In the genomic region with DNA sequence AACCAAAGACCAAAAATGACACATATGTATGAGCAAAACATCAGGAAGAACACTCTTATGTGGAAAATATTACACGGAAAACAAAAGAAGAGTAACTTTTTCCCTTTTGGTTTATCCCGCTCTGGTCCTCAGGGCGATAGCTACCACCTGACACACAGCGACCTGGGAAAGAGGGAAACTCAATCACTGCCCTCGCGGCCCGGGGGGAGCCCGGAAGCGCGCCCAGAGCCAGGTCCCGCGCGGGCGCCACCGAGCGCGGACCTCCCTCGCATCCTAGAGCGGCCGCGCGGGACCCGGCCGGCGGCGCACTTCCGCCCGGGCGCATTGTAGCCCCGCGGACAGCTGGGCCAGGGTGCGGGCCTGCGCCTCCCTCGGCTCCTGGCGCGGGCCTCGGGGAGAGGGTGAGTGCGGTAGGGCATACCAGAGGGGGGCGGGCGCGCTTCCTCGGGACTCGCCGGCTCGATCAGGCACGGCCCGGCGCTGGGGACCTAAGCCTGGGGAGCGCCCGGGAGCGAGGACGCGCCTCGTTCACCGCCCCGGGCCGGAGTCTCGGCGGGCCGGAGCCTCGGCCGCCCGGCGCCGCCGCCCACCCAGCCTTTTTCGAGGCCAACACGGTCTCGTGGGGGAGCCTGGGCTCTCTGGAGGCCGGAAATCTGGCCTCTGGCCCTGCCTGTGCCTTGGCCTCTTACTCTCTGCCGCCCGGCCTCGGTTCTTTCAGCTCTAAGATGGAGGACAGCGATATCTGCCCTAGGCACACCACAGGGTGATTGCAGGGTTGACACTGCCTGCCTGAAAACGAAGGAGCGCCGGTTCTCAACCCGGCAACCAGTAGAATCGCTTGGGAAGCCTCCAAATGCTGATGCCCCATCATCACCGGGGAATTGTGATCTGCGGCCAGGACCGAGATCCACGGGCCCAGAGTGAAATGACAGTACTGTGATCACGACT, we compare ENCODE assay signal across 1 cellular context.
TF ChIP-seq lines count a peak whose summit lies in the region.

A gene with protein sequence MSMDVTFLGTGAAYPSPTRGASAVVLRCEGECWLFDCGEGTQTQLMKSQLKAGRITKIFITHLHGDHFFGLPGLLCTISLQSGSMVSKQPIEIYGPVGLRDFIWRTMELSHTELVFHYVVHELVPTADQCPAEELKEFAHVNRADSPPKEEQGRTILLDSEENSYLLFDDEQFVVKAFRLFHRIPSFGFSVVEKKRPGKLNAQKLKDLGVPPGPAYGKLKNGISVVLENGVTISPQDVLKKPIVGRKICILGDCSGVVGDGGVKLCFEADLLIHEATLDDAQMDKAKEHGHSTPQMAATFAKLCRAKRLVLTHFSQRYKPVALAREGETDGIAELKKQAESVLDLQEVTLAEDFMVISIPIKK (plus strand): TSS at position 327 of the 948 bp plus-strand sequence. CDS start 6,365 bp downstream, outside the sequence.

TF ChIP-seq in K562, 482 proteins besides CTCF, POLR2A, EP300 and RAD21 (continued from another document and continues in another):
- TF ChIP-seq, protein P1, sequence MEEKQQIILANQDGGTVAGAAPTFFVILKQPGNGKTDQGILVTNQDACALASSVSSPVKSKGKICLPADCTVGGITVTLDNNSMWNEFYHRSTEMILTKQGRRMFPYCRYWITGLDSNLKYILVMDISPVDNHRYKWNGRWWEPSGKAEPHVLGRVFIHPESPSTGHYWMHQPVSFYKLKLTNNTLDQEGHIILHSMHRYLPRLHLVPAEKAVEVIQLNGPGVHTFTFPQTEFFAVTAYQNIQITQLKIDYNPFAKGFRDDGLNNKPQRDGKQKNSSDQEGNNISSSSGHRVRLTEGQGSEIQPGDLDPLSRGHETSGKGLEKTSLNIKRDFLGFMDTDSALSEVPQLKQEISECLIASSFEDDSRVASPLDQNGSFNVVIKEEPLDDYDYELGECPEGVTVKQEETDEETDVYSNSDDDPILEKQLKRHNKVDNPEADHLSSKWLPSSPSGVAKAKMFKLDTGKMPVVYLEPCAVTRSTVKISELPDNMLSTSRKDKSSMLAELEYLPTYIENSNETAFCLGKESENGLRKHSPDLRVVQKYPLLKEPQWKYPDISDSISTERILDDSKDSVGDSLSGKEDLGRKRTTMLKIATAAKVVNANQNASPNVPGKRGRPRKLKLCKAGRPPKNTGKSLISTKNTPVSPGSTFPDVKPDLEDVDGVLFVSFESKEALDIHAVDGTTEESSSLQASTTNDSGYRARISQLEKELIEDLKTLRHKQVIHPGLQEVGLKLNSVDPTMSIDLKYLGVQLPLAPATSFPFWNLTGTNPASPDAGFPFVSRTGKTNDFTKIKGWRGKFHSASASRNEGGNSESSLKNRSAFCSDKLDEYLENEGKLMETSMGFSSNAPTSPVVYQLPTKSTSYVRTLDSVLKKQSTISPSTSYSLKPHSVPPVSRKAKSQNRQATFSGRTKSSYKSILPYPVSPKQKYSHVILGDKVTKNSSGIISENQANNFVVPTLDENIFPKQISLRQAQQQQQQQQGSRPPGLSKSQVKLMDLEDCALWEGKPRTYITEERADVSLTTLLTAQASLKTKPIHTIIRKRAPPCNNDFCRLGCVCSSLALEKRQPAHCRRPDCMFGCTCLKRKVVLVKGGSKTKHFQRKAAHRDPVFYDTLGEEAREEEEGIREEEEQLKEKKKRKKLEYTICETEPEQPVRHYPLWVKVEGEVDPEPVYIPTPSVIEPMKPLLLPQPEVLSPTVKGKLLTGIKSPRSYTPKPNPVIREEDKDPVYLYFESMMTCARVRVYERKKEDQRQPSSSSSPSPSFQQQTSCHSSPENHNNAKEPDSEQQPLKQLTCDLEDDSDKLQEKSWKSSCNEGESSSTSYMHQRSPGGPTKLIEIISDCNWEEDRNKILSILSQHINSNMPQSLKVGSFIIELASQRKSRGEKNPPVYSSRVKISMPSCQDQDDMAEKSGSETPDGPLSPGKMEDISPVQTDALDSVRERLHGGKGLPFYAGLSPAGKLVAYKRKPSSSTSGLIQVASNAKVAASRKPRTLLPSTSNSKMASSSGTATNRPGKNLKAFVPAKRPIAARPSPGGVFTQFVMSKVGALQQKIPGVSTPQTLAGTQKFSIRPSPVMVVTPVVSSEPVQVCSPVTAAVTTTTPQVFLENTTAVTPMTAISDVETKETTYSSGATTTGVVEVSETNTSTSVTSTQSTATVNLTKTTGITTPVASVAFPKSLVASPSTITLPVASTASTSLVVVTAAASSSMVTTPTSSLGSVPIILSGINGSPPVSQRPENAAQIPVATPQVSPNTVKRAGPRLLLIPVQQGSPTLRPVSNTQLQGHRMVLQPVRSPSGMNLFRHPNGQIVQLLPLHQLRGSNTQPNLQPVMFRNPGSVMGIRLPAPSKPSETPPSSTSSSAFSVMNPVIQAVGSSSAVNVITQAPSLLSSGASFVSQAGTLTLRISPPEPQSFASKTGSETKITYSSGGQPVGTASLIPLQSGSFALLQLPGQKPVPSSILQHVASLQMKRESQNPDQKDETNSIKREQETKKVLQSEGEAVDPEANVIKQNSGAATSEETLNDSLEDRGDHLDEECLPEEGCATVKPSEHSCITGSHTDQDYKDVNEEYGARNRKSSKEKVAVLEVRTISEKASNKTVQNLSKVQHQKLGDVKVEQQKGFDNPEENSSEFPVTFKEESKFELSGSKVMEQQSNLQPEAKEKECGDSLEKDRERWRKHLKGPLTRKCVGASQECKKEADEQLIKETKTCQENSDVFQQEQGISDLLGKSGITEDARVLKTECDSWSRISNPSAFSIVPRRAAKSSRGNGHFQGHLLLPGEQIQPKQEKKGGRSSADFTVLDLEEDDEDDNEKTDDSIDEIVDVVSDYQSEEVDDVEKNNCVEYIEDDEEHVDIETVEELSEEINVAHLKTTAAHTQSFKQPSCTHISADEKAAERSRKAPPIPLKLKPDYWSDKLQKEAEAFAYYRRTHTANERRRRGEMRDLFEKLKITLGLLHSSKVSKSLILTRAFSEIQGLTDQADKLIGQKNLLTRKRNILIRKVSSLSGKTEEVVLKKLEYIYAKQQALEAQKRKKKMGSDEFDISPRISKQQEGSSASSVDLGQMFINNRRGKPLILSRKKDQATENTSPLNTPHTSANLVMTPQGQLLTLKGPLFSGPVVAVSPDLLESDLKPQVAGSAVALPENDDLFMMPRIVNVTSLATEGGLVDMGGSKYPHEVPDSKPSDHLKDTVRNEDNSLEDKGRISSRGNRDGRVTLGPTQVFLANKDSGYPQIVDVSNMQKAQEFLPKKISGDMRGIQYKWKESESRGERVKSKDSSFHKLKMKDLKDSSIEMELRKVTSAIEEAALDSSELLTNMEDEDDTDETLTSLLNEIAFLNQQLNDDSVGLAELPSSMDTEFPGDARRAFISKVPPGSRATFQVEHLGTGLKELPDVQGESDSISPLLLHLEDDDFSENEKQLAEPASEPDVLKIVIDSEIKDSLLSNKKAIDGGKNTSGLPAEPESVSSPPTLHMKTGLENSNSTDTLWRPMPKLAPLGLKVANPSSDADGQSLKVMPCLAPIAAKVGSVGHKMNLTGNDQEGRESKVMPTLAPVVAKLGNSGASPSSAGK (IDR thresholded peaks at IDR 0.05): 0 out of 2 replicates have a peak, but pooled peaks have one; percentile 16
- TF ChIP-seq RBBP5 (IDR thresholded peaks at IDR 0.05; ENCODE audit: borderline replicate concordance, insufficient read depth, low read length, poor library complexity, severe bottlenecking) (peak; percentile 75), CBX5 (IDR thresholded peaks at IDR 0.05; ENCODE audit: borderline replicate concordance, low read depth) (no peak), RCOR1 (IDR thresholded peaks at IDR 0.05; ENCODE audit: borderline replicate concordance in 1 of 2, low read depth in 2 of 2, low read length in 2 of 2) (peak in 1 of 2 experiments; percentile 79; a peak in 2 of 4 replicates), ZNF282 (CRISPR knock-in tag; IDR thresholded peaks at IDR 0.05) (no peak), YY1 (IDR thresholded peaks at IDR 0.05; ENCODE audit: borderline replicate concordance in 1 of 3, control insufficient read depth in 1 of 3, extremely low read depth in 1 of 3, insufficient read depth in 3 of 3, insufficient read length in 1 of 3, insufficient replicate concordance in 2 of 3, low read depth in 1 of 3, low read length in 2 of 3) (peak in 2 of 3 experiments; percentile 65 to 76), ZFP1 (CRISPR knock-in tag; IDR thresholded peaks at IDR 0.05) (no peak), XRCC4 (IDR thresholded peaks at IDR 0.05; ENCODE audit: extremely low read depth, insufficient read depth, insufficient read length) (no peak), HNRNPK (IDR thresholded peaks at IDR 0.05; ENCODE audit: low read depth, low read length, poor library complexity, severe bottlenecking) (peak; percentile 48), KDM1A (IDR thresholded peaks at IDR 0.05) (peak in 1 of 2 experiments; percentile 41; a peak in 2 of 4 replicates), ESRRA (IDR thresholded peaks at IDR 0.05; ENCODE audit: borderline replicate concordance, low read depth) (peak; percentile 32; the same call in 1 of the 2 replicates), CREB1 (IDR thresholded peaks at IDR 0.05) (peak; percentile 32; the same call in 1 of the 2 replicates), CREB1 (CRISPR knock-in tag; IDR thresholded peaks at IDR 0.05) (no peak), NRF1 (conservative IDR thresholded peaks at IDR 0.05 in 1 of 2, IDR thresholded peaks at IDR 0.05 in 1 of 2) (peak in 1 of 2 experiments; percentile 61; a peak in 2 of 4 replicates), RB1 (IDR thresholded peaks at IDR 0.05; ENCODE audit: low read depth) (peak; percentile 81), ELF1 (tag; IDR thresholded peaks at IDR 0.05) (peak; percentile 94), PHF8 (IDR thresholded peaks at IDR 0.05; ENCODE audit: borderline replicate concordance, low read length) (peak; percentile 94), HEY1 (CRISPR knock-in tag; IDR thresholded peaks at IDR 0.05; ENCODE audit: borderline replicate concordance) (no peak)
- TF ChIP-seq, protein P2, sequence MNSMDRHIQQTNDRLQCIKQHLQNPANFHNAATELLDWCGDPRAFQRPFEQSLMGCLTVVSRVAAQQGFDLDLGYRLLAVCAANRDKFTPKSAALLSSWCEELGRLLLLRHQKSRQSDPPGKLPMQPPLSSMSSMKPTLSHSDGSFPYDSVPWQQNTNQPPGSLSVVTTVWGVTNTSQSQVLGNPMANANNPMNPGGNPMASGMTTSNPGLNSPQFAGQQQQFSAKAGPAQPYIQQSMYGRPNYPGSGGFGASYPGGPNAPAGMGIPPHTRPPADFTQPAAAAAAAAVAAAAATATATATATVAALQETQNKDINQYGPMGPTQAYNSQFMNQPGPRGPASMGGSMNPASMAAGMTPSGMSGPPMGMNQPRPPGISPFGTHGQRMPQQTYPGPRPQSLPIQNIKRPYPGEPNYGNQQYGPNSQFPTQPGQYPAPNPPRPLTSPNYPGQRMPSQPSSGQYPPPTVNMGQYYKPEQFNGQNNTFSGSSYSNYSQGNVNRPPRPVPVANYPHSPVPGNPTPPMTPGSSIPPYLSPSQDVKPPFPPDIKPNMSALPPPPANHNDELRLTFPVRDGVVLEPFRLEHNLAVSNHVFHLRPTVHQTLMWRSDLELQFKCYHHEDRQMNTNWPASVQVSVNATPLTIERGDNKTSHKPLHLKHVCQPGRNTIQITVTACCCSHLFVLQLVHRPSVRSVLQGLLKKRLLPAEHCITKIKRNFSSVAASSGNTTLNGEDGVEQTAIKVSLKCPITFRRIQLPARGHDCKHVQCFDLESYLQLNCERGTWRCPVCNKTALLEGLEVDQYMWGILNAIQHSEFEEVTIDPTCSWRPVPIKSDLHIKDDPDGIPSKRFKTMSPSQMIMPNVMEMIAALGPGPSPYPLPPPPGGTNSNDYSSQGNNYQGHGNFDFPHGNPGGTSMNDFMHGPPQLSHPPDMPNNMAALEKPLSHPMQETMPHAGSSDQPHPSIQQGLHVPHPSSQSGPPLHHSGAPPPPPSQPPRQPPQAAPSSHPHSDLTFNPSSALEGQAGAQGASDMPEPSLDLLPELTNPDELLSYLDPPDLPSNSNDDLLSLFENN (IDR thresholded peaks at IDR 0.05; ENCODE audit: low read depth in 2 of 2, low read length in 2 of 2): no peak
- TF ChIP-seq, protein P3, sequence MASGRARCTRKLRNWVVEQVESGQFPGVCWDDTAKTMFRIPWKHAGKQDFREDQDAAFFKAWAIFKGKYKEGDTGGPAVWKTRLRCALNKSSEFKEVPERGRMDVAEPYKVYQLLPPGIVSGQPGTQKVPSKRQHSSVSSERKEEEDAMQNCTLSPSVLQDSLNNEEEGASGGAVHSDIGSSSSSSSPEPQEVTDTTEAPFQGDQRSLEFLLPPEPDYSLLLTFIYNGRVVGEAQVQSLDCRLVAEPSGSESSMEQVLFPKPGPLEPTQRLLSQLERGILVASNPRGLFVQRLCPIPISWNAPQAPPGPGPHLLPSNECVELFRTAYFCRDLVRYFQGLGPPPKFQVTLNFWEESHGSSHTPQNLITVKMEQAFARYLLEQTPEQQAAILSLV (tag; IDR thresholded peaks at IDR 0.05): no peak
- TF ChIP-seq, protein P4, sequence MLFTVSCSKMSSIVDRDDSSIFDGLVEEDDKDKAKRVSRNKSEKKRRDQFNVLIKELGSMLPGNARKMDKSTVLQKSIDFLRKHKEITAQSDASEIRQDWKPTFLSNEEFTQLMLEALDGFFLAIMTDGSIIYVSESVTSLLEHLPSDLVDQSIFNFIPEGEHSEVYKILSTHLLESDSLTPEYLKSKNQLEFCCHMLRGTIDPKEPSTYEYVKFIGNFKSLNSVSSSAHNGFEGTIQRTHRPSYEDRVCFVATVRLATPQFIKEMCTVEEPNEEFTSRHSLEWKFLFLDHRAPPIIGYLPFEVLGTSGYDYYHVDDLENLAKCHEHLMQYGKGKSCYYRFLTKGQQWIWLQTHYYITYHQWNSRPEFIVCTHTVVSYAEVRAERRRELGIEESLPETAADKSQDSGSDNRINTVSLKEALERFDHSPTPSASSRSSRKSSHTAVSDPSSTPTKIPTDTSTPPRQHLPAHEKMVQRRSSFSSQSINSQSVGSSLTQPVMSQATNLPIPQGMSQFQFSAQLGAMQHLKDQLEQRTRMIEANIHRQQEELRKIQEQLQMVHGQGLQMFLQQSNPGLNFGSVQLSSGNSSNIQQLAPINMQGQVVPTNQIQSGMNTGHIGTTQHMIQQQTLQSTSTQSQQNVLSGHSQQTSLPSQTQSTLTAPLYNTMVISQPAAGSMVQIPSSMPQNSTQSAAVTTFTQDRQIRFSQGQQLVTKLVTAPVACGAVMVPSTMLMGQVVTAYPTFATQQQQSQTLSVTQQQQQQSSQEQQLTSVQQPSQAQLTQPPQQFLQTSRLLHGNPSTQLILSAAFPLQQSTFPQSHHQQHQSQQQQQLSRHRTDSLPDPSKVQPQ (CRISPR knock-in tag; IDR thresholded peaks at IDR 0.05; ENCODE audit: borderline replicate concordance): no peak
- TF ChIP-seq, protein P5, sequence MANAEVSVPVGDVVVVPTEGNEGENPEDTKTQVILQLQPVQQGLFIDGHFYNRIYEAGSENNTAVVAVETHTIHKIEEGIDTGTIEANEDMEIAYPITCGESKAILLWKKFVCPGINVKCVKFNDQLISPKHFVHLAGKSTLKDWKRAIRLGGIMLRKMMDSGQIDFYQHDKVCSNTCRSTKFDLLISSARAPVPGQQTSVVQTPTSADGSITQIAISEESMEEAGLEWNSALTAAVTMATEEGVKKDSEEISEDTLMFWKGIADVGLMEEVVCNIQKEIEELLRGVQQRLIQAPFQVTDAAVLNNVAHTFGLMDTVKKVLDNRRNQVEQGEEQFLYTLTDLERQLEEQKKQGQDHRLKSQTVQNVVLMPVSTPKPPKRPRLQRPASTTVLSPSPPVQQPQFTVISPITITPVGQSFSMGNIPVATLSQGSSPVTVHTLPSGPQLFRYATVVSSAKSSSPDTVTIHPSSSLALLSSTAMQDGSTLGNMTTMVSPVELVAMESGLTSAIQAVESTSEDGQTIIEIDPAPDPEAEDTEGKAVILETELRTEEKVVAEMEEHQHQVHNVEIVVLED (CRISPR knock-in tag; IDR thresholded peaks at IDR 0.05): peak; percentile 24; the same call in 1 of the 2 replicates
- TF ChIP-seq, protein P6, sequence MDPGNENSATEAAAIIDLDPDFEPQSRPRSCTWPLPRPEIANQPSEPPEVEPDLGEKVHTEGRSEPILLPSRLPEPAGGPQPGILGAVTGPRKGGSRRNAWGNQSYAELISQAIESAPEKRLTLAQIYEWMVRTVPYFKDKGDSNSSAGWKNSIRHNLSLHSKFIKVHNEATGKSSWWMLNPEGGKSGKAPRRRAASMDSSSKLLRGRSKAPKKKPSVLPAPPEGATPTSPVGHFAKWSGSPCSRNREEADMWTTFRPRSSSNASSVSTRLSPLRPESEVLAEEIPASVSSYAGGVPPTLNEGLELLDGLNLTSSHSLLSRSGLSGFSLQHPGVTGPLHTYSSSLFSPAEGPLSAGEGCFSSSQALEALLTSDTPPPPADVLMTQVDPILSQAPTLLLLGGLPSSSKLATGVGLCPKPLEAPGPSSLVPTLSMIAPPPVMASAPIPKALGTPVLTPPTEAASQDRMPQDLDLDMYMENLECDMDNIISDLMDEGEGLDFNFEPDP (CRISPR knock-in tag; IDR thresholded peaks at IDR 0.05): no peak
